In the genomic region with DNA sequence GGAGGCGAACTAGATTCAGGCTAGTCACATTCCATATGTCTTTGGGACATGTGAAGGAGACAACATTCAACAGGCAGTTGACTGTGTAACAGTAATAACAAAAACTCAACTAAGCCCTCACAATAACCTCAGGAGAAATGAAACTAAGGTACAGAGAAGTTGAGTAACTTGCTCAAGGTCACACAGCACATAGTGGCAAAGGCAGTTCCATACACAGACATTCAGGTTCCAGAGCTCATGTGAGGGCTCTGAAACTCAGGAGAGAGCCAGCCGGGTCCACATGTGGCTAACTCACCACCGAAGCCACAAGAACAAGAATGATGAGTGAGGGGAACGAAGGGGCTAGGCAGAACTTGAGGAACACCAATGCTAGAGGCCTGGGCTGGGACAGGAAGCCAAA, we compare ENCODE assay signal across 26 cellular contexts. TPM values are rescaled to one million over a fixed set of nuclear protein-coding genes. Genes with fewer than 3 reads are reported as not detected.
"Had no signal": no experiment of that assay in that cellular context is flagged by ENCODE, and none has a peak within 500 bp of the region (broad histone marks: within the 10 kb centered on the region; RNA-seq: fewer than 3 reads in every experiment).

No MANE protein-coding gene starts in this region.

- H3K27ac ChIP-seq: ovary, parathyroid adenoma, psoas muscle, right lobe of liver, sigmoid colon, suprapubic skin, testis, tibial artery, transverse colon, upper lobe of left lung, vagina had no signal

- H3K4me1 ChIP-seq: parathyroid adenoma, psoas muscle, right lobe of liver, sigmoid colon, suprapubic skin, testis, tibial artery, transverse colon, vagina had no signal

- H3K4me3 ChIP-seq: ovary, psoas muscle, right lobe of liver, sigmoid colon, suprapubic skin, testis, tibial artery, transverse colon, upper lobe of left lung, vagina had no signal

- H2AFZ ChIP-seq: parathyroid adenoma had no signal

- H3K36me3 ChIP-seq: ovary, right lobe of liver, sigmoid colon, suprapubic skin, tibial artery, transverse colon, upper lobe of left lung, vagina had no signal

- H3K9ac ChIP-seq: parathyroid adenoma had no signal

- H3K9me3 ChIP-seq: ovary, psoas muscle, right lobe of liver, sigmoid colon, suprapubic skin, testis, tibial artery, transverse colon, upper lobe of left lung, vagina had no signal

- DNase-seq: naive thymus-derived CD8-positive, alpha-beta T cell; nephron progenitor cell; occipital lobe; ovary; posterior cingulate gyrus; psoas muscle; right cardiac atrium; right lobe of liver; sigmoid colon; small intestine; stimulated activated CD4-positive, alpha-beta T cell treated with anti-CD3 and anti-CD28 coated beads, Interleukin-15, amount 100 ng/mL, for 24 hours; stimulated activated CD4-positive, alpha-beta T cell treated with anti-CD3 and anti-CD28 coated beads, Interleukin-2, amount 100 ng/mL, for 24 hours; stimulated activated CD4-positive, alpha-beta T cell treated with anti-CD3 and anti-CD28 coated beads, Interleukin-2, amount 100 ng/mL, for 48 hours; stimulated activated CD4-positive, alpha-beta T cell treated with anti-CD3 and anti-CD28 coated beads, Interleukin-4, amount 100 ng/mL, for 24 hours; stimulated activated CD8-positive, alpha-beta memory T cell treated with anti-CD3 and anti-CD28 coated beads, Interleukin-4, amount 100 ng/mL, for 48 hours; stimulated activated naive CD4-positive, alpha-beta T cell; stimulated activated naive CD8-positive, alpha-beta T cell treated with anti-CD3 and anti-CD28 coated beads, Interleukin-15, amount 100 ng/mL, for 72 hours; stimulated activated naive CD8-positive, alpha-beta T cell treated with anti-CD3 and anti-CD28 coated beads, Interleukin-15, Interleukin-2, amounts not matched to agents 100 U/mL and 50 U/mL, for 24 hours; substantia nigra; testis; tibial artery; transverse colon; upper lobe of left lung had no signal

- H3K27me3 ChIP-seq: ovary, right lobe of liver, testis, upper lobe of left lung, vagina had no signal

RNA-seq across cellular contexts. Expression of a gene that starts 46.3 kb away (rescaled TPM):
- polyA plus RNA-seq: naive thymus-derived CD8-positive, alpha-beta T cell; ovary; psoas muscle; right cardiac atrium; sigmoid colon; small intestine had no signal

RNA-seq across cellular contexts. Expression of a gene that starts 53.1 kb away (rescaled TPM):
- polyA plus RNA-seq: naive thymus-derived CD8-positive, alpha-beta T cell had no signal
